ENCODE assay signal across 8 cellular contexts in the genomic region with DNA sequence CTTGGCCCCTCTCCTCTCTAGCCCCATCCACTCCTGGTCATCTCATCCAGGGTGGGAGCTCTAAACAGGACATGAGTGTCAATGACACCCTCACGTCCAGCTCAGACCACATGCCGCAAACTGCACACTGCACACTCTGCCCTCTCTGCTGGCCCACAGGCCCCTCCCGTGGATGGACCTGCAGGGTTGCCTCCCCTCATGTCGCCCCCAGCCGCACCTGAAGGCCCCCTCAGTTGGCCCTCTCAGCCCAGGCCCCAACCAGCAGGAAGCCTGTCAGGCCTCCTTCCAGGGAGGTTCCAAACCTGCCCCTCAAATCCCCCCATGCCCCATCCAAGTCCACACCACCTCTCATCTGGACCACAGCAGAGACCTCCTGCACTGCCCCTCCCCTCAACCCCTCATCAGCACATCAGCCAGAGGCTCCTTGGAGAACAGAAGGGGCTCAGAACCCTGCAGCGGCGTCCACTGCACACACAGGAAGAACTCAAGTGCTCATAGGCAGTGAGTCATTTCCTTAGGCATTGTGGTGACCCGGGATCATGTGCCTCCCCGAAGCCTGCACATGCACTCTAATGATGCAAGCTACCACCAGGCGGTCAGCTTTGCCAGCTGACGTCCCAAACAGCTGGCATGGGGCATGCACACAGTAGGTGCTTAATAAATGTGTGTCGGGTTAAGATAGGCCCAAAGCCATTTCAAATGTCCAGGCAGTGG. TPM values are rescaled to one million over a fixed set of nuclear protein-coding genes. Genes with fewer than 3 reads are reported as not detected.
A peak's percentile ranks its signal among the peaks of the same experiment; 100 is the strongest.
DNase-seq lines count a peak whose midpoint lies in the region; ATAC-seq and TF ChIP-seq lines count a peak whose summit lies in the region.

No MANE protein-coding gene starts in this region.

- peak overlapping the region; percentile 88 for H3K27ac Mint-ChIP-seq in activated naive CD8-positive, alpha-beta T cell treated with anti-CD3 and anti-CD28 coated beads for 36 hours

- in situ Hi-C loops in GM23248 (cut with MboI), result loop anchor here (10.0 to 25.0 kb wide), 3 partner anchors 464 to 711 kb away; partner anchors contain the start of genes C11orf21 and TSPAN32

- H3K4me1 ChIP-seq in GM23248 (ENCODE audit: insufficient read depth) (peaks cover 10% of the 10 kb centered on the region), SJSA1 (replicated peaks) (peaks cover 40% of the 10 kb centered on the region), right atrium auricular region (peaks cover 0 to 34% of the 10 kb centered on the region in 2 donors)

- no peaks in the 10 kb centered on the region for H3K36me3 ChIP-seq in GM23248 (ENCODE audit: low read depth)
- H3K36me3 ChIP-seq in SJSA1, result no peaks in the 10 kb centered on the region
- no peaks in the 10 kb centered on the region for H3K36me3 ChIP-seq in right atrium auricular region

- H4K20me1 ChIP-seq in GM23248 (ENCODE audit: insufficient read depth), result no peaks in the 10 kb centered on the region

- ATAC-seq in HG03045 (IDR thresholded peaks at IDR 0.05; ENCODE audit: unreplicated experiment), result no peak

- H3K9me3 ChIP-seq in GM23248 (ENCODE audit: low read depth) (no peaks in the 10 kb centered on the region), SJSA1 (replicated peaks) (no peaks in the 10 kb centered on the region), right atrium auricular region (no peaks in the 10 kb centered on the region)

- H2AFZ ChIP-seq in GM23248, result 0 out of 2 replicates have a peak overlapping the region, but pooled peaks have one; percentile 59

- TF ChIP-seq CTCF in right atrium auricular region (IDR thresholded peaks at IDR 0.05), result no peak

- no peaks in the 10 kb centered on the region for H3K27me3 ChIP-seq in GM23248 (replicated peaks; ENCODE audit: insufficient read depth)
- H3K27me3 ChIP-seq in SJSA1 (replicated peaks), result no peaks in the 10 kb centered on the region
- H3K27me3 ChIP-seq in right atrium auricular region, result no peaks in the 10 kb centered on the region

- H3K9me2 ChIP-seq in GM23248 (ENCODE audit: insufficient read depth), result no peaks in the 10 kb centered on the region

- no peaks in the 10 kb centered on the region for H3K27me3 Mint-ChIP-seq in activated naive CD8-positive, alpha-beta T cell treated with anti-CD3 and anti-CD28 coated beads for 36 hours

- H3K4me3 ChIP-seq in GM23248 (no peak overlapping the region), SJSA1 (no peak overlapping the region), right atrium auricular region (no peak overlapping the region)

- H3K27ac ChIP-seq in GM23248 (no peak overlapping the region), SJSA1 (no peak overlapping the region), right atrium auricular region (peak overlapping the region; percentile 43 to 51)

- H3F3A ChIP-seq in GM23248 (ENCODE audit: insufficient read depth), result no peaks in the 10 kb centered on the region

- H3K4me3 Mint-ChIP-seq in activated naive CD8-positive, alpha-beta T cell treated with anti-CD3 and anti-CD28 coated beads for 36 hours, result peak overlapping the region; percentile 69

- peaks cover 31% of the 10 kb centered on the region for H3K4me1 Mint-ChIP-seq in activated naive CD8-positive, alpha-beta T cell treated with anti-CD3 and anti-CD28 coated beads for 36 hours

- H3K4me2 ChIP-seq in GM23248 (ENCODE audit: unreplicated experiment), result peak overlapping the region; percentile 46

- 0 out of 2 replicates have a peak overlapping the region, but pooled peaks have one; percentile 16 for H3K9ac ChIP-seq in GM23248

- H3K79me2 ChIP-seq in GM23248 (ENCODE audit: insufficient read depth), result no peaks in the 10 kb centered on the region

- WGBS in GM23248 (ENCODE audit: low coverage in 1 of 2, low lambda C conversion rate in 2 of 2, missing lambda C conversion rate in 2 of 2), 2 experiments, result 47 to 53% methylated on average over 8 to 12 of the region's 12 CpGs

- DNase-seq in GM23248 (peak; percentile 94), SJSA1 (ENCODE audit: low read depth in 1 of 2, low spot score in 2 of 2) (peak; percentile 71 to 92), right atrium auricular region (ENCODE audit: low spot score) (peak; percentile 84), germinal center (ENCODE audit: low spot score) (no peak)
- peak; percentile 66 for DNase-seq in activated naive CD8-positive, alpha-beta T cell treated with anti-CD3 and anti-CD28 coated beads for 36 hours
- peak in 2 of 3 experiments; percentile 45 to 50 for DNase-seq in stimulated activated CD4-positive, alpha-beta T cell treated with anti-CD3 and anti-CD28 coated beads, TNF-alpha, amount 100 ng/mL, for 24 hours (ENCODE audit: low read depth in 3 of 3)
- no peak for DNase-seq in effector CD8-positive, alpha-beta T cell (lab: John Stamatoyannopoulos, UW)

- no peaks in the 10 kb centered on the region for H3K9me3 Mint-ChIP-seq in activated naive CD8-positive, alpha-beta T cell treated with anti-CD3 and anti-CD28 coated beads for 36 hours

- no peaks in the 10 kb centered on the region for H3K36me3 Mint-ChIP-seq in activated naive CD8-positive, alpha-beta T cell treated with anti-CD3 and anti-CD28 coated beads for 36 hours

RNA-seq across cellular contexts. Expression of gene CDKN1C, which starts 12.9 kb away (rescaled TPM):
- total RNA-seq in GM23248 (2014; rRNA removed; shearing (Covaris generic)), result 0.43 TPM in 1 of 2 replicates, not detected in the other
- 0.38 and 1.2 TPM in 2 replicates for polyA plus RNA-seq in GM23248 (2016; fragmentation: Nextera tagmentation; extraction: Ambion mirVana)
- 15.0 and 23.4 TPM in 2 replicates for total RNA-seq in SJSA1 (2014; rRNA removed; shearing (Covaris generic))
- total RNA-seq in activated naive CD8-positive, alpha-beta T cell treated with anti-CD3 and anti-CD28 coated beads for 36 hours, result 1 to 10 TPM in 1 of 2 experiments, under 1 TPM in 1; 0.85 to 1.0 TPM
- 10 to 100 TPM; 17.2 to 28.7 TPM for total RNA-seq in right atrium auricular region

RNA-seq across cellular contexts. Expression of gene PHLDA2, which starts 30.7 kb away (rescaled TPM):
- total RNA-seq in GM23248 (2014; rRNA removed; shearing (Covaris generic)), result 11.7 and 16.8 TPM in 2 replicates
- polyA plus RNA-seq in GM23248 (2016; fragmentation: Nextera tagmentation; extraction: Ambion mirVana), result 64.4 and 66.0 TPM in 2 replicates
- 28.0 and 34.6 TPM in 2 replicates for total RNA-seq in SJSA1 (2014; rRNA removed; shearing (Covaris generic))
- 1 to 10 TPM; 1.3 to 2.5 TPM for total RNA-seq in activated naive CD8-positive, alpha-beta T cell treated with anti-CD3 and anti-CD28 coated beads for 36 hours
- total RNA-seq in right atrium auricular region, result 1 to 10 TPM; 1.8 to 2.6 TPM

Comparison
In these comparisons a context has a peak if more than half of its experiments do, and no peak if none do; other contexts are left out.
1. DNase-seq: peak in GM23248 (single experiment), SJSA1 (2 of 2), activated naive CD8-positive, alpha-beta T cell treated with anti-CD3 and anti-CD28 coated beads for 36 hours (single experiment), right atrium auricular region (single experiment) and stimulated activated CD4-positive, alpha-beta T cell treated with anti-CD3 and anti-CD28 coated beads, TNF-alpha, amount 100 ng/mL, for 24 hours (2 of 3); none in germinal center (single experiment) and effector CD8-positive, alpha-beta T cell (single experiment).
2. H3K27ac ChIP-seq: peak in right atrium auricular region (2 of 2); none in GM23248 (single experiment) and SJSA1 (single experiment).